8 cellular contexts compared by ENCODE assay signal in the genomic region with DNA sequence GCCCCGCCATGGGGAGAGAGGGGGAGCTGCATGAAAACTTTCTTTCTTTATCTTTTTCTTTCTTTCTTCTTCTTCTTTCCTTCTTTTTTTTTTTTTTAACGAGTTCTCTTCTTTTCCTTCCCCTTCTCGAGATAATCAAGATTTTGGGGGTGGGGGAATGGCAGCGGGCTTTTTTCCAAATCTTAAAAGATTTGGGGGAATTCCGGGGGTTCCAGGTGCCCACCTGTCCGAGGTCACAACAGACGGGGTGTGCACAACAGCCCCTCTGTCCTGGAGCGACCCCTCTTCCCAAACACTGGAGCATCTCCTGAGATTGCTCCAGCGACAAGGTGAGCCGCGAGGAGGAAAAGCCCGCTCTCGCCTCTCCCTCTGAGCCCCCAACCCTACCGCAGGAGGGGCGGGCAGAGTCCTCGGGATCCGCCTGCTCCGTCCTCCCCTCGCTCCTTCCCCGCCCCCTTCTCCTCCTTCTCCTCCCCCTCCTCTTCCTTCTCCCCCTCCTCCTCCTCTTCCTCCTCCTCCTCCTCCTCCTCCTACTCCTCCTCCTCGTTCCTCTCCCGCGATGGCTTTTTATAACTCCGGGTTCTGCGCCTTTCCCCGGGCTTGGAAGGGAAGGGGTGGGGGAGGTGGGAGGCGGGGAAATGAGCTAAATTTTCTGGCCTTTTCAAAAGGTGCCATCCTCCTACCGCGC. TPM values are rescaled to one million over a fixed set of nuclear protein-coding genes. Genes with fewer than 3 reads are reported as not detected.
A peak's percentile ranks its signal among the peaks of the same experiment; 100 is the strongest.
DNase-seq lines count a peak whose midpoint lies in the region; ATAC-seq, FAIRE-seq and TF ChIP-seq lines count a peak whose summit lies in the region.

No MANE protein-coding gene starts in this region.

- H3K27ac Mint-ChIP-seq in T-helper 1 cell treated with Interleukin-12 subunit alpha and Interleukin-12 subunit beta and Interleukin-4 antibody, amounts not matched to agents 30 μg/mL and 1 μg/mL, for 36 hours: no peak overlapping the region

- no peak for ATAC-seq in GM21526 (IDR thresholded peaks at IDR 0.05; ENCODE audit: low FRiP score, unreplicated experiment)

- TF ChIP-seq POLR2A in tibial nerve (IDR thresholded peaks at IDR 0.05): no peak

- H3K4me1 Mint-ChIP-seq in T-helper 1 cell treated with Interleukin-12 subunit alpha and Interleukin-12 subunit beta and Interleukin-4 antibody, amounts not matched to agents 30 μg/mL and 1 μg/mL, for 36 hours (ENCODE audit: low read depth): peaks cover 5% of the 10 kb centered on the region

- FAIRE-seq in GM19239 (lab: Jason Lieb, UNC): no peak

- TF ChIP-seq EP300 in tibial nerve (IDR thresholded peaks at IDR 0.05): no peak

- no peaks in the 10 kb centered on the region for H3K9me3 Mint-ChIP-seq in T-helper 1 cell treated with Interleukin-12 subunit alpha and Interleukin-12 subunit beta and Interleukin-4 antibody, amounts not matched to agents 30 μg/mL and 1 μg/mL, for 36 hours

- H3K4me3 Mint-ChIP-seq in T-helper 1 cell treated with Interleukin-12 subunit alpha and Interleukin-12 subunit beta and Interleukin-4 antibody, amounts not matched to agents 30 μg/mL and 1 μg/mL, for 36 hours: peak overlapping the region; percentile 38

- no peak overlapping the region for H3K27ac ChIP-seq in tibial nerve

- TF ChIP-seq CTCF in cardiac fibroblast (IDR thresholded peaks at IDR 0.05; ENCODE audit: low read depth, low read length) (no peak), tibial nerve (IDR thresholded peaks at IDR 0.05) (no peak)

- peak overlapping the region; percentile 15 to 37 for H3K4me3 ChIP-seq in cardiac fibroblast (replicated peaks in 1 of 2; ENCODE audit: low read depth in 2 of 2, low read length in 2 of 2)
- peak overlapping the region; percentile 7 to 55 (median 18) for H3K4me3 ChIP-seq in tibial nerve

- H3K36me3 ChIP-seq in tibial nerve: no peaks in the 10 kb centered on the region

- no peaks in the 10 kb centered on the region for H3K36me3 Mint-ChIP-seq in T-helper 1 cell treated with Interleukin-12 subunit alpha and Interleukin-12 subunit beta and Interleukin-4 antibody, amounts not matched to agents 30 μg/mL and 1 μg/mL, for 36 hours (ENCODE audit: low read depth)

- DNase-seq in T-helper 1 cell (no peak), cardiac fibroblast (ENCODE audit: low read depth in 2 of 2) (no peak), midbrain (lab: John Stamatoyannopoulos, UW) (peak; percentile 11), tibial nerve (ENCODE audit: low spot score in 2 of 2) (no peak), GM19239 (ENCODE audit: insufficient read length, low spot score) (no peak), NCI-H345 (lab: John Stamatoyannopoulos, UW) (no peak)

- 3 to 4% methylated on average over 28 to 29 of the region's 29 CpGs for WGBS in tibial nerve, 2 donors

- H3K27me3 ChIP-seq in tibial nerve: peaks cover 0 to 52% of the 10 kb centered on the region in 2 donors

- H3K4me1 ChIP-seq in tibial nerve: peaks cover 0 to 37% (median 8%) of the 10 kb centered on the region in 4 donors

- H3K27me3 Mint-ChIP-seq in T-helper 1 cell treated with Interleukin-12 subunit alpha and Interleukin-12 subunit beta and Interleukin-4 antibody, amounts not matched to agents 30 μg/mL and 1 μg/mL, for 36 hours (ENCODE audit: low read depth): peaks cover 60% of the 10 kb centered on the region

- H3K9me3 ChIP-seq in tibial nerve: no peaks in the 10 kb centered on the region

RNA-seq across cellular contexts. Expression of a gene that starts 0.7 kb away (rescaled TPM):
- 10 to 100 TPM in 1 of 4 donors, 1 to 10 TPM in 3; 3.9 to 11.7 (median 6.7) TPM for total RNA-seq in tibial nerve
